9 cellular contexts compared by ENCODE assay signal in the genomic region with DNA sequence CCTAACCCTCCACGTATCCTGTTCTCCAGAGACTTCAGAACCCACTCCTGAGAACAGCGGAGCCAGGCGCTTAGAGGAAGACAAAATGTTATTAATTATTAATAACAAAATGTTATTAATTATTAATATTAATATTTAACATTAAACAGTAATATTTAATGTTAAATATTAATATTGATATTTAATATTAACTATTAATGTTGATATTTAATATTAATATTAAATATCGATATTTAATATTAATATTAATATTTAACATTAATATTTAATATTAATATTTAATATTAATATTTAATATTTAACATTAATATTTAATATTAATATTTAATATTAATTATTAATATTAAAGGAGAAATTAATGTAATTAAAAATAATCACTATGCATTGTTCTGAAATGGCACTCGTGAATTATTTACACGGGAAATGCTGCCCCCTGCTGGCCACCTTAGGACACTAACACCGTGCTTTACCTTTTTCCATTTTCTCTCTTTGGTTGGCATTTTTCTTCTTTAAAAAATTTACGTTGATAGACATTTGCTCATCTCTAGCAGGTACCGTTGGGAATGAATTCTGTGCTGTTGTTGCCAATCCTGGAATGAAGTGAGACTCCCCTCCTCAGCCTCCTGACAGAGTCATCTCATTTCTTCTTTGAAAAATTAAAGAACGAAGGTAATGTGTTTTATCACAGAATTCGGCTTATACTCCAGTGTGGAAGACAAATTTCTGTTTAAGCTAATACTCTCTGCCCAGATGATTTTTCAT. TPM values are rescaled to one million over a fixed set of nuclear protein-coding genes. Genes with fewer than 3 reads are reported as not detected.
DNase-seq lines count a peak whose midpoint lies in the region; ATAC-seq and TF ChIP-seq lines count a peak whose summit lies in the region.
"Had no signal": no experiment of that assay in that cellular context is flagged by ENCODE, and none has a peak within 500 bp of the region (broad histone marks: within the 10 kb centered on the region; RNA-seq: fewer than 3 reads in every experiment).

No MANE protein-coding gene starts in this region.

- no peaks in the 10 kb centered on the region for H3K27me3 Mint-ChIP-seq in endodermal cell (ENCODE audit: insufficient read depth)
- H3K27me3 Mint-ChIP-seq in natural killer cell (ENCODE audit: low read depth in 2 of 2), result peaks cover 9 to 10% of the 10 kb centered on the region in 2 donors
- H3K27me3 Mint-ChIP-seq in stimulated activated naive CD8-positive, alpha-beta T cell treated with anti-CD3 and anti-CD28 coated beads, Interleukin-15, amount 100 ng/mL, for 72 hours, result no peaks in the 10 kb centered on the region

- H3K27ac Mint-ChIP-seq in endodermal cell (no peak overlapping the region), natural killer cell (no peak overlapping the region)
- no peak overlapping the region for H3K27ac Mint-ChIP-seq in stimulated activated naive CD8-positive, alpha-beta T cell treated with anti-CD3 and anti-CD28 coated beads, Interleukin-15, amount 100 ng/mL, for 72 hours
- H3K27ac Mint-ChIP-seq: dendritic cell treated with granulocyte-macrophage colony-stimulating factor and Interleukin-4, amounts not matched to agents 40 ng/mL and 50 ng/mL, for 4 days had no signal

- intact Hi-C loops in natural killer cell (cut with micrococcal nuclease), result loop anchor here (10.0 kb wide), 1 partner anchor 111 kb away; no protein-coding TSS in a partner anchor

- WGBS in endodermal cell (ENCODE audit: insufficient coverage in 1 of 2, insufficient read length in 1 of 2), 2 experiments, result 40 to 60% methylated on average over 4 to 7 of the region's 11 CpGs

- H3K4me1 ChIP-seq in endodermal cell (ENCODE audit: control insufficient read depth, insufficient read depth, low read length), result no peaks in the 10 kb centered on the region

- H3K9me3 Mint-ChIP-seq in endodermal cell, result no peaks in the 10 kb centered on the region
- no peaks in the 10 kb centered on the region for H3K9me3 Mint-ChIP-seq in natural killer cell
- no peaks in the 10 kb centered on the region for H3K9me3 Mint-ChIP-seq in stimulated activated naive CD8-positive, alpha-beta T cell treated with anti-CD3 and anti-CD28 coated beads, Interleukin-15, amount 100 ng/mL, for 72 hours
- H3K9me3 Mint-ChIP-seq: dendritic cell treated with granulocyte-macrophage colony-stimulating factor and Interleukin-4, amounts not matched to agents 40 ng/mL and 50 ng/mL, for 4 days had no signal

- no peaks in the 10 kb centered on the region for H3K27me3 ChIP-seq in endodermal cell (ENCODE audit: control insufficient read depth, insufficient read depth, low read length, poor library complexity, severe bottlenecking)

- no peaks in the 10 kb centered on the region for H3K9me3 ChIP-seq in endodermal cell (ENCODE audit: control insufficient read depth, low read length)

- ATAC-seq in natural killer cell (peak in 2 of 3 donors; percentile 47 to 64), GM18519 (IDR thresholded peaks at IDR 0.05; ENCODE audit: low FRiP score, unreplicated experiment) (no peak)
- no peak for ATAC-seq in stimulated activated naive CD8-positive, alpha-beta T cell treated with anti-CD3 and anti-CD28 coated beads, Interleukin-15, amount 100 ng/mL, for 72 hours

- TF ChIP-seq CTCF in endodermal cell (conservative IDR thresholded peaks at IDR 0.05) (peak; percentile 85), natural killer cell (IDR thresholded peaks at IDR 0.05) (peak; percentile 67)

- H3K4me3 ChIP-seq in endodermal cell (ENCODE audit: low read length), result no peak overlapping the region

- H3K4me3 Mint-ChIP-seq in endodermal cell (no peak overlapping the region), natural killer cell (no peak overlapping the region)
- no peak overlapping the region for H3K4me3 Mint-ChIP-seq in stimulated activated naive CD8-positive, alpha-beta T cell treated with anti-CD3 and anti-CD28 coated beads, Interleukin-15, amount 100 ng/mL, for 72 hours
- H3K4me3 Mint-ChIP-seq: dendritic cell treated with granulocyte-macrophage colony-stimulating factor and Interleukin-4, amounts not matched to agents 40 ng/mL and 50 ng/mL, for 4 days had no signal

- no peak overlapping the region for H3K9ac ChIP-seq in endodermal cell (ENCODE audit: extremely low read depth, low read length, poor library complexity, severe bottlenecking)

- H3K36me3 ChIP-seq in endodermal cell (ENCODE audit: control insufficient read depth, insufficient read depth, low read length), result no peaks in the 10 kb centered on the region

- H3K36me3 Mint-ChIP-seq in endodermal cell (ENCODE audit: low read depth) (no peaks in the 10 kb centered on the region), natural killer cell (no peaks in the 10 kb centered on the region)

- DNase-seq in DMS 273 (lab: John Stamatoyannopoulos, UW; ENCODE audit: unreplicated experiment), result peak; percentile 70
- DNase-seq in DMS 273 treated with DMSO at 0.1 percent for 48 hours (lab: John Stamatoyannopoulos, UW), result no peak
- DNase-seq in NCI-H2029 (lab: John Stamatoyannopoulos, UW), result peak; percentile 12
- DNase-seq in activated CD4-positive, alpha-beta T cell treated with anti-CD3 and anti-CD28 coated beads, Interleukin-2, amount 50 U/mL, for 48 hours, result peak; percentile 73
- peak; percentile 60 for DNase-seq in endodermal cell
- DNase-seq in natural killer cell, result peak; percentile 31
- peak; percentile 38 to 49 for DNase-seq in stimulated activated naive CD8-positive, alpha-beta T cell treated with anti-CD3 and anti-CD28 coated beads, Interleukin-15, amount 100 ng/mL, for 72 hours

- no peak overlapping the region for H3K27ac ChIP-seq in endodermal cell (ENCODE audit: low read depth, low read length)

- no peaks in the 10 kb centered on the region for H3K4me1 Mint-ChIP-seq in endodermal cell
- H3K4me1 Mint-ChIP-seq in natural killer cell, result peaks cover 0 to 4% of the 10 kb centered on the region in 2 donors
- no peaks in the 10 kb centered on the region for H3K4me1 Mint-ChIP-seq in stimulated activated naive CD8-positive, alpha-beta T cell treated with anti-CD3 and anti-CD28 coated beads, Interleukin-15, amount 100 ng/mL, for 72 hours

RNA-seq across cellular contexts. Expression of a gene that starts 7.5 kb away (rescaled TPM):
- total RNA-seq in endodermal cell (not detected), natural killer cell (not detected)
- not detected for polyA plus RNA-seq in endodermal cell (2013, experiment 1 of 2)
- not detected for polyA plus RNA-seq in endodermal cell (2013, experiment 2 of 2)

Comparison
In these comparisons a context has a peak if more than half of its experiments do, and no peak if none do; other contexts are left out.
1. ATAC-seq: peak in natural killer cell (2 of 3); none in stimulated activated naive CD8-positive, alpha-beta T cell treated with anti-CD3 and anti-CD28 coated beads, Interleukin-15, amount 100 ng/mL, for 72 hours (single experiment) and GM18519 (single experiment).